Comparison of ENCODE assay signal across 10 cellular contexts in genomic region chr18:3816601-3817363, GRCh38.
DNase-seq lines count a peak whose midpoint lies in the region; ATAC-seq and TF ChIP-seq lines count a peak whose summit lies in the region.
"Had no signal": no experiment of that assay in that cellular context is flagged by ENCODE, and none has a peak within 500 bp of the region (broad histone marks: within the 10 kb centered on the region; RNA-seq: fewer than 3 reads in every experiment).

No MANE protein-coding gene starts in this region.

- DNase-seq in A172 (ENCODE audit: low spot score) (peak; percentile 63), HCEC 1CT (peak; percentile 98), adrenal gland (peak in 4 of 7 donors; percentile 49 to 75 (median 64)), iris pigment epithelial cell (ENCODE audit: low read depth) (peak; percentile 85), DMS153 treated with DMSO at 0.1 percent for 48 hours (lab: John Stamatoyannopoulos, UW; ENCODE audit: unreplicated experiment) (no peak), activated T-cell treated with anti-CD3 and anti-CD28 coated beads for 4 hours (no peak)
- no peak for DNase-seq in stimulated activated CD4-positive, alpha-beta T cell treated with anti-CD3 and anti-CD28 coated beads, Interleukin-2, amount 100 ng/mL, for 24 hours
- DNase-seq: CD4-positive, CD25-positive, alpha-beta regulatory T cell had no signal

- peaks cover 0 to 27% of the 10 kb centered on the region in 2 donors for H3K4me1 ChIP-seq in adrenal gland (replicated peaks in 1 of 2)
- H3K4me1 ChIP-seq: tibial nerve had no signal

- intact Hi-C loops in adrenal gland (cut with DNase I) = no loop called here

- no peak overlapping the region for H3K4me3 ChIP-seq in adrenal gland
- H3K4me3 ChIP-seq: tibial nerve had no signal

- 42 to 62% (median 59%) methylated on average over 3 of the region's 3 CpGs for WGBS in adrenal gland, 4 donors

- H3K9me3 ChIP-seq in adrenal gland (replicated peaks in 1 of 3) = no peaks in the 10 kb centered on the region
- H3K9me3 ChIP-seq: tibial nerve had no signal

- peak overlapping the region in 3 of 5 donors; percentile 79 to 80 (median 80) for H3K27ac ChIP-seq in adrenal gland
- H3K27ac ChIP-seq: tibial nerve had no signal

- no peak for TF ChIP-seq CTCF in adrenal gland (IDR thresholded peaks at IDR 0.05)

- no peaks in the 10 kb centered on the region for H3K36me3 ChIP-seq in adrenal gland (replicated peaks in 1 of 2)
- H3K36me3 ChIP-seq: tibial nerve had no signal

- no peak for TF ChIP-seq POLR2A in adrenal gland (IDR thresholded peaks at IDR 0.05)
- TF ChIP-seq POLR2A in GM18505 (IDR thresholded peaks at IDR 0.05; ENCODE audit: borderline replicate concordance, extremely low read depth, insufficient read depth, insufficient read length) = no peak

- no peaks in the 10 kb centered on the region for H3K27me3 ChIP-seq in adrenal gland
- H3K27me3 ChIP-seq: tibial nerve had no signal

- no peak for ATAC-seq in GM18505 (IDR thresholded peaks at IDR 0.05; ENCODE audit: unreplicated experiment)

Comparison
In these comparisons a context has a peak if more than half of its experiments do, and no peak if none do; other contexts are left out.
1. DNase-seq: peak in A172 (single experiment), HCEC 1CT (single experiment), adrenal gland (4 of 7) and iris pigment epithelial cell (single experiment); none in DMS153 treated with DMSO at 0.1 percent for 48 hours (single experiment), stimulated activated CD4-positive, alpha-beta T cell treated with anti-CD3 and anti-CD28 coated beads, Interleukin-2, amount 100 ng/mL, for 24 hours (0 of 2) and activated T-cell treated with anti-CD3 and anti-CD28 coated beads for 4 hours (single experiment).